In the genomic region with DNA sequence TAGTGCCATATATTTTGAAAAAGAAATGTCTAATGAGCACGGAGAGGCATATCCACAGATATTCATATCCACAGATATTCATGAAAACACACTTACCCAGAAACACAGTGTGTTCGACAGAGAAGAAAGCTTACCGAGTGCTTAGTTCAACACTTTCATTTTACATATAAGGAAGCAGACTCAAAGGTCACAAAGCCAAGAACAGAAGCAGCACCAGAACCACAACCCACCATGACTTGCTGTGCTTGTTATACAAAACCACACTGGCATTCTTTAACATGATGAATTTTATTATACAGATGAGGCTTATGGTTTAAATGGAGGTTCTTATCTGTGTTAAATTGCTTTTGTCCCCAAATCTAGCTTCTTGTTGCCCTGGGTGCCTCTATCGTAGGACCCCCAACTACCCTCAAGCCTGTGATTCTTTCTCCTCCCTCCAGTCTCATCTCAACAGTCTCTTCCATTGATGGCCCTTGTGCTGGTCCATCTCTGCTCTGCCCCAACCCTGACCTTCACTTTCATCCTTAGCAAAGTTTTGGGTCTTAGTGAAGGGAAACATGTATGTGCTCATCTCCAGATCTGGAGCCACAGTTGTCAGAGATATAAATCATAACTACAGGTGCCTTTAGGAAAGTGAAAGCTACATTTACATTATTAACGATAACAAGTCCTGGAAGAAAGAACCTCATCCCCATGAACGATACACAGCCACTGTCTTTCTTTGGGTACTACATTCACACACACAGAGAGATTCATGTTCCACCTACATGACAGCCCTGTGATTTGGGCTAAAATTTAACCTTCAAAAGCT, we compare ENCODE assay signal across 1 cellular context.
TF ChIP-seq lines count a peak whose summit lies in the region.

No MANE protein-coding gene starts in this region.

TF ChIP-seq in K562, 482 proteins besides CTCF, POLR2A, EP300 and RAD21 (continued from another document):
- TF ChIP-seq, protein P1, sequence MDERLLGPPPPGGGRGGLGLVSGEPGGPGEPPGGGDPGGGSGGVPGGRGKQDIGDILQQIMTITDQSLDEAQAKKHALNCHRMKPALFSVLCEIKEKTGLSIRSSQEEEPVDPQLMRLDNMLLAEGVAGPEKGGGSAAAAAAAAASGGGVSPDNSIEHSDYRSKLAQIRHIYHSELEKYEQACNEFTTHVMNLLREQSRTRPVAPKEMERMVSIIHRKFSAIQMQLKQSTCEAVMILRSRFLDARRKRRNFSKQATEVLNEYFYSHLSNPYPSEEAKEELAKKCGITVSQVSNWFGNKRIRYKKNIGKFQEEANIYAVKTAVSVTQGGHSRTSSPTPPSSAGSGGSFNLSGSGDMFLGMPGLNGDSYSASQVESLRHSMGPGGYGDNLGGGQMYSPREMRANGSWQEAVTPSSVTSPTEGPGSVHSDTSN (CRISPR knock-in tag; IDR thresholded peaks at IDR 0.05; ENCODE audit: low read depth), result no peak
- TF ChIP-seq, protein P1 (tag; conservative IDR thresholded peaks at IDR 0.05; ENCODE audit: low read depth), result peak; percentile 48; the same call in 1 of the 2 replicates
TF ChIP-seq in K562: peak in this region for 4.
